ENCODE assay signal across 21 cellular contexts in the genomic region with DNA sequence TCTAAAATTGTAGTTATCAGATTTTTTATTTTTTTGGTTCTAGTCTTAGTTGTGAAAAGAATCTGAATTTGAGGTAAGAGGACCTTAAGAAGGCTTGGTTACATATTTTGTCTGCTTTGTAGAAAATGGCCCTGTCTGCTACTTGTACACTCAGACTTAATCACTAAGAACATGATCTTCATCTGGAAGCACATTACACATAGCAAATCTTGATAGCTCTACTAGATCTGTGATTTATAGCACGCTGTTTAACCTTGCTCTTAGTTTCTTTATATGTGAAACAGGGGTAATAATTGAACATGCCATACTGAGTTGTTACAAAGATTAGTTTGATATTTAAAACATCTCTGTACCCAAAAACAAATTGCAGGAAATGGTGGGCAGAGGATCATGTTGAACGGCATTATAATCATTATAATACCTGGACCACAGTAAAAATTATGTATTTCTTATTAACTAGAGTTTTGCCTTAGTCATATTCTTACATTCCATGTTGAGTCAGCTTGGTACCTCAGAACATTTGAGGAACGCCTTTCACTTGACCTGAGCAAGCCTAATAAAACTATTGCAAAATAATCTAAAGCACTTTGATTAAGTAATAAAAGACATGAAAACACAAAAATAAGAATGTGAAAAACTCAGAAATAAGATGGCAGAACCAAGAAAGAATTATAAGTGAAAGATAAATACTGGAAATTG.
DNase-seq lines count a peak whose midpoint lies in the region; ATAC-seq and TF ChIP-seq lines count a peak whose summit lies in the region.
"Had no signal": no experiment of that assay in that cellular context is flagged by ENCODE, and none has a peak within 500 bp of the region (broad histone marks: within the 10 kb centered on the region; RNA-seq: fewer than 3 reads in every experiment).

No MANE protein-coding gene starts in this region.

- CTCF ChIA-PET in RWPE1 (lab: Yijun Ruan, JAX), result interaction anchor here (0.7 kb wide), 2 partner anchors 11 to 219 kb away, joined by 3 to 4 read pairs; no protein-coding TSS in a partner anchor
- CTCF ChIA-PET in WTC11 (lab: Charles Lee), result interaction anchor here (1.7 kb wide), 1 partner anchor 26 kb away, joined by 5 read pairs; no protein-coding TSS in a partner anchor

- DNase-seq in HCEC 1CT, result peak; percentile 3
- DNase-seq in RWPE1 (ENCODE audit: low spot score), result peak; percentile 46
- DNase-seq in epithelial cell of esophagus (ENCODE audit: low read depth), result peak; percentile 69
- peak; percentile 3 for DNase-seq in non-pigmented ciliary epithelial cell (ENCODE audit: low read depth)
- no peak for DNase-seq in CD14-positive monocyte (ENCODE audit: low spot score)
- no peak for DNase-seq in WTC11 (ENCODE audit: low spot score)
- DNase-seq: DMS79 treated with DMSO at 0.1 percent for 48 hours, H7, Karpas-422, MM.1S, NCI-H1092, NCI-H1436 treated with DMSO at 0.1 percent for 48 hours, NCI-H2029 treated with DMSO at 0.1 percent for 48 hours, NCI-H2171, NCI-H69, Peyer's patch, SHP77 treated with DMSO at 0.1 percent for 48 hours had no signal

- H3K27ac Mint-ChIP-seq in CD14-positive monocyte (no peak overlapping the region), WTC11 (no peak overlapping the region)
- H3K27ac Mint-ChIP-seq: IgD-negative memory B cell had no signal

- H3K4me3 Mint-ChIP-seq in CD14-positive monocyte, result no peak overlapping the region
- H3K4me3 Mint-ChIP-seq in WTC11, result no peak overlapping the region
- H3K4me3 Mint-ChIP-seq: IgD-negative memory B cell had no signal

- POLR2A ChIA-PET in RWPE1 (lab: Yijun Ruan, JAX; ENCODE audit: low non-redundant PET), result no interaction called here
- POLR2A ChIA-PET in WTC11 (lab: Charles Lee), result no interaction called here

- H3K4me1 Mint-ChIP-seq in CD14-positive monocyte, result no peaks in the 10 kb centered on the region
- peaks cover 2% of the 10 kb centered on the region; the same call in 1 of the 2 replicates for H3K4me1 Mint-ChIP-seq in WTC11
- H3K4me1 Mint-ChIP-seq: IgD-negative memory B cell had no signal

- no peaks in the 10 kb centered on the region for H3K27me3 Mint-ChIP-seq in CD14-positive monocyte (ENCODE audit: low read depth in 3 of 3)
- H3K27me3 Mint-ChIP-seq in WTC11 (ENCODE audit: low read depth), result no peaks in the 10 kb centered on the region
- H3K27me3 Mint-ChIP-seq: IgD-negative memory B cell had no signal

- H3K36me3 Mint-ChIP-seq in CD14-positive monocyte (no peaks in the 10 kb centered on the region), WTC11 (no peaks in the 10 kb centered on the region)
- H3K36me3 Mint-ChIP-seq: IgD-negative memory B cell had no signal

- H3K9me3 Mint-ChIP-seq in CD14-positive monocyte (peaks cover 0 to 3% (median 1%) of the 10 kb centered on the region in 7 donors), WTC11 (no peaks in the 10 kb centered on the region)

- H3K4me3 ChIP-seq in epithelial cell of esophagus (ENCODE audit: low read length), result no peak overlapping the region
- H3K4me3 ChIP-seq: BLaER1 treated with 17β-estradiol and CSF1 and Interleukin-3, amounts not matched to agents 10 nM and 100 nM; Peyer's patch had no signal

- no peak for ATAC-seq in GM18498 (IDR thresholded peaks at IDR 0.05; ENCODE audit: unreplicated experiment)
- no peak for ATAC-seq in WTC11

- H3K27ac ChIP-seq in RWPE1, result no peak overlapping the region
- H3K27ac ChIP-seq: BLaER1 treated with 17β-estradiol and CSF1 and Interleukin-3, amounts not matched to agents 10 nM and 100 nM; HL-60; Peyer's patch had no signal

- intact Hi-C loops in CD14-positive monocyte (cut with micrococcal nuclease), result no loop called here

- TF ChIP-seq CTCF in RWPE1 (conservative IDR thresholded peaks at IDR 0.05; ENCODE audit: low read depth) (no peak), epithelial cell of esophagus (IDR thresholded peaks at IDR 0.05; ENCODE audit: insufficient read depth, low read depth, low read length, missing control alignments) (no peak), CD14-positive monocyte (IDR thresholded peaks at IDR 0.05) (no peak), WTC11 (IDR thresholded peaks at IDR 0.05) (no peak)

TF ChIP-seq in WTC11, 78 proteins besides CTCF, POLR2A, EP300 and RAD21 (continues in another document):
- TF ChIP-seq NFE2L1 (CRISPR knock-in tag; IDR thresholded peaks at IDR 0.05) (no peak), GRHL2 (CRISPR knock-in tag; IDR thresholded peaks at IDR 0.05; ENCODE audit: insufficient replicate concordance, severe bottlenecking) (no peak), NFATC4 (CRISPR knock-in tag; IDR thresholded peaks at IDR 0.05) (no peak), ESRRA (CRISPR knock-in tag; IDR thresholded peaks at IDR 0.05; ENCODE audit: borderline replicate concordance) (no peak), RORB (CRISPR knock-in tag; IDR thresholded peaks at IDR 0.05) (no peak), ZNF512 (CRISPR knock-in tag; IDR thresholded peaks at IDR 0.05; ENCODE audit: borderline replicate concordance) (no peak), ZNF121 (CRISPR knock-in tag; IDR thresholded peaks at IDR 0.05) (no peak)
- TF ChIP-seq, protein P1, sequence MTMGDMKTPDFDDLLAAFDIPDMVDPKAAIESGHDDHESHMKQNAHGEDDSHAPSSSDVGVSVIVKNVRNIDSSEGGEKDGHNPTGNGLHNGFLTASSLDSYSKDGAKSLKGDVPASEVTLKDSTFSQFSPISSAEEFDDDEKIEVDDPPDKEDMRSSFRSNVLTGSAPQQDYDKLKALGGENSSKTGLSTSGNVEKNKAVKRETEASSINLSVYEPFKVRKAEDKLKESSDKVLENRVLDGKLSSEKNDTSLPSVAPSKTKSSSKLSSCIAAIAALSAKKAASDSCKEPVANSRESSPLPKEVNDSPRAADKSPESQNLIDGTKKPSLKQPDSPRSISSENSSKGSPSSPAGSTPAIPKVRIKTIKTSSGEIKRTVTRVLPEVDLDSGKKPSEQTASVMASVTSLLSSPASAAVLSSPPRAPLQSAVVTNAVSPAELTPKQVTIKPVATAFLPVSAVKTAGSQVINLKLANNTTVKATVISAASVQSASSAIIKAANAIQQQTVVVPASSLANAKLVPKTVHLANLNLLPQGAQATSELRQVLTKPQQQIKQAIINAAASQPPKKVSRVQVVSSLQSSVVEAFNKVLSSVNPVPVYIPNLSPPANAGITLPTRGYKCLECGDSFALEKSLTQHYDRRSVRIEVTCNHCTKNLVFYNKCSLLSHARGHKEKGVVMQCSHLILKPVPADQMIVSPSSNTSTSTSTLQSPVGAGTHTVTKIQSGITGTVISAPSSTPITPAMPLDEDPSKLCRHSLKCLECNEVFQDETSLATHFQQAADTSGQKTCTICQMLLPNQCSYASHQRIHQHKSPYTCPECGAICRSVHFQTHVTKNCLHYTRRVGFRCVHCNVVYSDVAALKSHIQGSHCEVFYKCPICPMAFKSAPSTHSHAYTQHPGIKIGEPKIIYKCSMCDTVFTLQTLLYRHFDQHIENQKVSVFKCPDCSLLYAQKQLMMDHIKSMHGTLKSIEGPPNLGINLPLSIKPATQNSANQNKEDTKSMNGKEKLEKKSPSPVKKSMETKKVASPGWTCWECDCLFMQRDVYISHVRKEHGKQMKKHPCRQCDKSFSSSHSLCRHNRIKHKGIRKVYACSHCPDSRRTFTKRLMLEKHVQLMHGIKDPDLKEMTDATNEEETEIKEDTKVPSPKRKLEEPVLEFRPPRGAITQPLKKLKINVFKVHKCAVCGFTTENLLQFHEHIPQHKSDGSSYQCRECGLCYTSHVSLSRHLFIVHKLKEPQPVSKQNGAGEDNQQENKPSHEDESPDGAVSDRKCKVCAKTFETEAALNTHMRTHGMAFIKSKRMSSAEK (CRISPR knock-in tag; IDR thresholded peaks at IDR 0.05; ENCODE audit: borderline replicate concordance), result no peak
- TF ChIP-seq, protein P2, sequence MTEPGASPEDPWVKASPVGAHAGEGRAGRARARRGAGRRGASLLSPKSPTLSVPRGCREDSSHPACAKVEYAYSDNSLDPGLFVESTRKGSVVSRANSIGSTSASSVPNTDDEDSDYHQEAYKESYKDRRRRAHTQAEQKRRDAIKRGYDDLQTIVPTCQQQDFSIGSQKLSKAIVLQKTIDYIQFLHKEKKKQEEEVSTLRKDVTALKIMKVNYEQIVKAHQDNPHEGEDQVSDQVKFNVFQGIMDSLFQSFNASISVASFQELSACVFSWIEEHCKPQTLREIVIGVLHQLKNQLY (CRISPR knock-in tag; IDR thresholded peaks at IDR 0.05), result no peak

Comparison
In these comparisons a context has a peak if more than half of its experiments do, and no peak if none do; other contexts are left out.
1. DNase-seq: peak in HCEC 1CT (single experiment), RWPE1 (single experiment), epithelial cell of esophagus (single experiment) and non-pigmented ciliary epithelial cell (single experiment); none in CD14-positive monocyte (single experiment) and WTC11 (single experiment).